Comparison of ENCODE assay signal across 23 cellular contexts in the genomic region with DNA sequence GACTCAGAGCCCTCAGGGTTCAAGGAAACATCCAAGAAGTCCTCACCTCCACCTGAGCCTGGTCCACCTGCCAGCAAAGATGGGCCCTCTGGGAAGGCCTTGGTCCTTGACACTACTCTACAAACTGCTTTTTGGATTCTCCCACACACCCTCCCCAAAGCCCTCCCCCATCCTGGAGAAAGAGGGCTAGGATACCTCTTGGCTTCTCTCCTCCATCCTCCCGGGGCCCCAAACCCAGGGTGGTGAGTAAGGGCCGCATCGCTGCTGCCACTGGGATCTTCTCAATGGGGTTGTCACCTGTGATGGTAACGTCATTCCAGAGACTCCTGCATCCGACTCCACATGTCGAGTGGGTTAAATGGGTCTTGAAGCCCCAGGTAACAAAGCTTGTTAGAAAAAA. TPM values are rescaled to one million over a fixed set of nuclear protein-coding genes. Genes with fewer than 3 reads are reported as not detected.
A peak's percentile ranks its signal among the peaks of the same experiment; 100 is the strongest.
DNase-seq lines count a peak whose midpoint lies in the region; ATAC-seq and TF ChIP-seq lines count a peak whose summit lies in the region.
"Had no signal": no experiment of that assay in that cellular context is flagged by ENCODE, and none has a peak within 500 bp of the region (broad histone marks: within the 10 kb centered on the region; RNA-seq: fewer than 3 reads in every experiment).

No MANE protein-coding gene starts in this region.

- H3K36me3 Mint-ChIP-seq in neural progenitor cell = no peaks in the 10 kb centered on the region
- H3K36me3 Mint-ChIP-seq: CD8-positive, alpha-beta T cell had no signal

- no peaks in the 10 kb centered on the region for H4K20me1 ChIP-seq in neural progenitor cell (ENCODE audit: low read depth)

- no peak overlapping the region for H3K4me3 Mint-ChIP-seq in neural progenitor cell
- H3K4me3 Mint-ChIP-seq: B cell; CD8-positive, alpha-beta T cell had no signal

- H3K36me3 ChIP-seq in neural progenitor cell (no peaks in the 10 kb centered on the region), subcutaneous abdominal adipose tissue (ENCODE audit: control insufficient read depth in 5 of 5, insufficient read depth in 5 of 5, low read length in 5 of 5) (no peaks in the 10 kb centered on the region)
- H3K36me3 ChIP-seq: SJCRH30 had no signal

- TF ChIP-seq CTCF in VCaP (conservative IDR thresholded peaks at IDR 0.05) (no peak), neural progenitor cell (IDR thresholded peaks at IDR 0.05) (no peak)

- H3K27ac Mint-ChIP-seq in neural progenitor cell = no peak overlapping the region
- H3K27ac Mint-ChIP-seq: B cell; CD8-positive, alpha-beta T cell had no signal

- H3F3A ChIP-seq in neural progenitor cell (ENCODE audit: low read depth) = peaks cover 9% of the 10 kb centered on the region

- H3K4me1 ChIP-seq in neural progenitor cell = peaks cover 25% of the 10 kb centered on the region
- peaks cover 0 to 54% (median 29%) of the 10 kb centered on the region in 5 donors for H3K4me1 ChIP-seq in subcutaneous abdominal adipose tissue (ENCODE audit: control insufficient read depth in 5 of 5, insufficient read depth in 5 of 5, low read length in 5 of 5)
- H3K4me1 ChIP-seq: Caco-2 had no signal

- peaks cover 4% of the 10 kb centered on the region for H3K27me3 Mint-ChIP-seq in neural progenitor cell (ENCODE audit: insufficient read depth, low read depth)

- H3K9ac ChIP-seq in neural progenitor cell = no peak overlapping the region
- no peak overlapping the region for H3K9ac ChIP-seq in subcutaneous abdominal adipose tissue (ENCODE audit: low read length in 5 of 5)

- H3K4me1 Mint-ChIP-seq in neural progenitor cell = peaks cover 14% of the 10 kb centered on the region
- H3K4me1 Mint-ChIP-seq: B cell had no signal

- peaks cover 2% of the 10 kb centered on the region for H3K9me3 Mint-ChIP-seq in neural progenitor cell
- H3K9me3 Mint-ChIP-seq: CD8-positive, alpha-beta T cell had no signal

- H3K27ac ChIP-seq in VCaP (peak overlapping the region; percentile 66; the same call in 1 of the 2 replicates), neural progenitor cell (no peak overlapping the region), subcutaneous abdominal adipose tissue (ENCODE audit: low read depth, low read length) (peak overlapping the region; percentile 48)
- H3K27ac ChIP-seq: 22Rv1, C4-2B had no signal

- no peaks in the 10 kb centered on the region for H3K79me2 ChIP-seq in neural progenitor cell (ENCODE audit: low read depth)

- H2AFZ ChIP-seq in neural progenitor cell (replicated peaks) = no peak overlapping the region

- H3K9me3 ChIP-seq in neural progenitor cell (ENCODE audit: low read depth) (no peaks in the 10 kb centered on the region), subcutaneous abdominal adipose tissue (ENCODE audit: control insufficient read depth in 5 of 5, low read length in 5 of 5) (no peaks in the 10 kb centered on the region)
- H3K9me3 ChIP-seq: Caco-2, SJCRH30 had no signal

- no peak for ATAC-seq in GM21381 (IDR thresholded peaks at IDR 0.05; ENCODE audit: unreplicated experiment)
- ATAC-seq: CD8-positive, alpha-beta T cell had no signal

- H3K4me3 ChIP-seq in neural progenitor cell (no peak overlapping the region), subcutaneous abdominal adipose tissue (ENCODE audit: low read depth in 1 of 5, low read length in 5 of 5) (no peak overlapping the region)
- H3K4me3 ChIP-seq: SJCRH30 had no signal

- peak; percentile 38 for DNase-seq in activated effector memory CD4-positive, alpha-beta T cell treated with anti-CD3 and anti-CD28 coated beads, Interleukin-2, amount 50 U/mL, for 16 hours
- DNase-seq in activated effector memory CD4-positive, alpha-beta T cell treated with Interleukin-2 at 50 U/mL for 16 hours = no peak
- DNase-seq in neural progenitor cell (ENCODE audit: low spot score) = no peak
- no peak for DNase-seq in NCI-H128 (lab: John Stamatoyannopoulos, UW; ENCODE audit: unreplicated experiment)
- no peak for DNase-seq in cerebellum (ENCODE audit: low spot score)
- DNase-seq: Caco-2; CD8-positive, alpha-beta T cell; GOT3; HCEC 1CT; IMR-90; KG1; MM.1S; NCI-H1694 treated with DMSO at 0.1 percent for 48 hours; NCI-H2081; NCI-H2227 treated with DMSO at 0.1 percent for 48 hours; NCI-H526 treated with DMSO at 0.1 percent for 48 hours had no signal

- H3K27me3 ChIP-seq in neural progenitor cell (no peaks in the 10 kb centered on the region), subcutaneous abdominal adipose tissue (ENCODE audit: control insufficient read depth in 5 of 5, insufficient read depth in 4 of 5, low read length in 5 of 5) (no peaks in the 10 kb centered on the region)
- H3K27me3 ChIP-seq: SJCRH30 had no signal

- peak overlapping the region; percentile 28 for H3K4me2 ChIP-seq in neural progenitor cell

RNA-seq across cellular contexts. Expression of a gene that starts 26.6 kb away (rescaled TPM):
- total RNA-seq in neural progenitor cell (ENCODE audit: low replicate concordance) (0.09 TPM in 1 of 2 replicates, not detected in the other), cerebellum (0.36 TPM)
- total RNA-seq: Caco-2, IMR-90 had no signal
